ENCODE assay signal across 9 cellular contexts in the genomic region with DNA sequence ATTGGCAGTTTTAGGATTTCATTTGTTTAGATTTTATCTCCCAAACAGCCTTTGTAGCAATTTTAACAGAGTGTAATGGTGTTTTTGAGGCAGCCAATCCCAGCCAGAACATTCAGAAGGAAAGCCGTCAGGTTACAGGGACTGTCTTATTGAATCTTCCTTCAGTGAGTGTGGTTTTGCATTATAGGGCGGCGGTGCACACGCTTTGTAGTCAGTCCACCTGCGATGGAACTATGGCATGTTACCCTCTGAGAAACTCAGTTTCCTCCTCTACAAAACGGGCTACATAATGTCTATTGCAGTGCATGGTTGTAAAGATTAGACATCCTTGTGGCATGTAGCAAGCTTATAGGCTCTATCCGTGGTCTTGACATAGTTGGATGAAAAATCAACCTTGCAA. TPM values are rescaled to one million over a fixed set of nuclear protein-coding genes. Genes with fewer than 3 reads are reported as not detected.
A peak's percentile ranks its signal among the peaks of the same experiment; 100 is the strongest.
DNase-seq lines count a peak whose midpoint lies in the region; ATAC-seq and TF ChIP-seq lines count a peak whose summit lies in the region.
"Had no signal": no experiment of that assay in that cellular context is flagged by ENCODE, and none has a peak within 500 bp of the region (broad histone marks: within the 10 kb centered on the region; RNA-seq: fewer than 3 reads in every experiment).

No MANE protein-coding gene starts in this region.

- no peak for ATAC-seq in activated CD8-positive, alpha-beta T cell treated with anti-CD3 and anti-CD28 coated beads, Interleukin-2, amount 10 ng/mL, durations not matched to agents 7 days and 5 days
- ATAC-seq in activated CD8-positive, alpha-beta T cell treated with anti-CD3 and anti-CD28 coated beads for 36 hours, result no peak

- WGBS in suprapubic skin, result 50% methylated on average over 7 of the region's 7 CpGs

- DNase-seq in activated CD8-positive, alpha-beta T cell treated with anti-CD3 and anti-CD28 coated beads, Interleukin-2, amount 10 ng/mL, durations not matched to agents 7 days and 5 days, result no peak
- no peak for DNase-seq in activated CD8-positive, alpha-beta T cell treated with anti-CD3 and anti-CD28 coated beads for 36 hours
- DNase-seq in immature natural killer cell (no peak), suprapubic skin (ENCODE audit: low spot score in 2 of 2) (no peak), foreskin melanocyte (no peak), GF-D8 (lab: John Stamatoyannopoulos, UW) (no peak), NCI-H1436 treated with DMSO at 0.1 percent for 48 hours (lab: John Stamatoyannopoulos, UW) (no peak)
- DNase-seq: NCI-H82 had no signal

- H3K4me1 Mint-ChIP-seq in activated CD8-positive, alpha-beta T cell treated with anti-CD3 and anti-CD28 coated beads, Interleukin-2, amount 10 ng/mL, durations not matched to agents 7 days and 5 days (ENCODE audit: low read depth), result peaks cover 24% of the 10 kb centered on the region
- peaks cover 26% of the 10 kb centered on the region for H3K4me1 Mint-ChIP-seq in activated CD8-positive, alpha-beta T cell treated with anti-CD3 and anti-CD28 coated beads for 36 hours (ENCODE audit: low read depth)
- peaks cover 19 to 24% of the 10 kb centered on the region in 2 donors for H3K4me1 Mint-ChIP-seq in immature natural killer cell

- H3K27ac ChIP-seq in suprapubic skin, result no peak overlapping the region

- H3K4me1 ChIP-seq in suprapubic skin, result peaks cover 41% of the 10 kb centered on the region

- no peaks in the 10 kb centered on the region for H3K9me3 ChIP-seq in suprapubic skin

- peaks cover 2% of the 10 kb centered on the region for H3K27me3 Mint-ChIP-seq in activated CD8-positive, alpha-beta T cell treated with anti-CD3 and anti-CD28 coated beads, Interleukin-2, amount 10 ng/mL, durations not matched to agents 7 days and 5 days (ENCODE audit: low read depth)
- no peaks in the 10 kb centered on the region for H3K27me3 Mint-ChIP-seq in activated CD8-positive, alpha-beta T cell treated with anti-CD3 and anti-CD28 coated beads for 36 hours
- H3K27me3 Mint-ChIP-seq in immature natural killer cell (ENCODE audit: low read depth in 3 of 3), result peaks cover 2 to 6% (median 3%) of the 10 kb centered on the region in 3 donors

- no peak for TF ChIP-seq CTCF in activated CD8-positive, alpha-beta T cell treated with anti-CD3 and anti-CD28 coated beads for 36 hours (IDR thresholded peaks at IDR 0.05)
- TF ChIP-seq CTCF in WI38 (IDR thresholded peaks at IDR 0.05; ENCODE audit: low read depth, low read length) (no peak), suprapubic skin (IDR thresholded peaks at IDR 0.05) (no peak)

- TF ChIP-seq EP300 in suprapubic skin (IDR thresholded peaks at IDR 0.05), result no peak

- POLR2A ChIA-PET in activated CD8-positive, alpha-beta T cell treated with anti-CD3 and anti-CD28 coated beads, Interleukin-2, amount 10 ng/mL, durations not matched to agents 7 days and 5 days (lab: Charles Lee), result interaction anchor here (1.5 kb wide), 1 partner anchor 12 kb away, joined by 3 read pairs; no protein-coding TSS in a partner anchor
- POLR2A ChIA-PET in activated CD8-positive, alpha-beta T cell treated with anti-CD3 and anti-CD28 coated beads for 36 hours (lab: Charles Lee), result interaction anchor here (1.5 kb wide), 1 partner anchor 10 kb away, joined by 6 read pairs; no protein-coding TSS in a partner anchor

- intact Hi-C loops in activated CD8-positive, alpha-beta T cell treated with anti-CD3 and anti-CD28 coated beads for 36 hours (cut with micrococcal nuclease), result no loop called here

- TF ChIP-seq POLR2A in suprapubic skin (IDR thresholded peaks at IDR 0.05), result no peak

- H3K4me3 ChIP-seq in WI38 (ENCODE audit: low read depth, low read length) (peak overlapping the region; percentile 77), suprapubic skin (peak overlapping the region; percentile 79)

- H3K27ac Mint-ChIP-seq in activated CD8-positive, alpha-beta T cell treated with anti-CD3 and anti-CD28 coated beads, Interleukin-2, amount 10 ng/mL, durations not matched to agents 7 days and 5 days, result peak overlapping the region; percentile 18
- no peak overlapping the region for H3K27ac Mint-ChIP-seq in activated CD8-positive, alpha-beta T cell treated with anti-CD3 and anti-CD28 coated beads for 36 hours
- peak overlapping the region in 2 of 6 donors; percentile 51 to 75 for H3K27ac Mint-ChIP-seq in immature natural killer cell

- peaks cover 9% of the 10 kb centered on the region for H3K36me3 Mint-ChIP-seq in activated CD8-positive, alpha-beta T cell treated with anti-CD3 and anti-CD28 coated beads, Interleukin-2, amount 10 ng/mL, durations not matched to agents 7 days and 5 days (ENCODE audit: low read depth)
- H3K36me3 Mint-ChIP-seq in activated CD8-positive, alpha-beta T cell treated with anti-CD3 and anti-CD28 coated beads for 36 hours (ENCODE audit: low read depth), result peaks cover 10% of the 10 kb centered on the region
- H3K36me3 Mint-ChIP-seq in immature natural killer cell, result peaks cover 9 to 16% (median 12%) of the 10 kb centered on the region in 3 donors

- CTCF ChIA-PET in activated CD8-positive, alpha-beta T cell treated with anti-CD3 and anti-CD28 coated beads, Interleukin-2, amount 10 ng/mL, durations not matched to agents 7 days and 5 days (lab: Charles Lee), result interaction anchor here (0.8 to 5.1 kb wide), 7 partner anchors 16 to 475 kb away, joined by 3 to 31 read pairs (median 3); no protein-coding TSS in a partner anchor
- CTCF ChIA-PET in activated CD8-positive, alpha-beta T cell treated with anti-CD3 and anti-CD28 coated beads for 36 hours (lab: Charles Lee), result interaction anchor here (1.2 to 3.0 kb wide), 3 partner anchors 10 to 452 kb away, joined by 4 to 13 read pairs (median 8); no protein-coding TSS in a partner anchor

- peak overlapping the region; percentile 87 for H3K4me3 Mint-ChIP-seq in activated CD8-positive, alpha-beta T cell treated with anti-CD3 and anti-CD28 coated beads, Interleukin-2, amount 10 ng/mL, durations not matched to agents 7 days and 5 days
- H3K4me3 Mint-ChIP-seq in activated CD8-positive, alpha-beta T cell treated with anti-CD3 and anti-CD28 coated beads for 36 hours, result no peak overlapping the region
- peak overlapping the region; percentile 92 to 98 (median 93) for H3K4me3 Mint-ChIP-seq in immature natural killer cell

- H3K27me3 ChIP-seq in suprapubic skin, result no peaks in the 10 kb centered on the region

- peaks cover 6% of the 10 kb centered on the region for H3K36me3 ChIP-seq in suprapubic skin

- H3K9me3 Mint-ChIP-seq in activated CD8-positive, alpha-beta T cell treated with anti-CD3 and anti-CD28 coated beads, Interleukin-2, amount 10 ng/mL, durations not matched to agents 7 days and 5 days (ENCODE audit: insufficient read depth), result no peaks in the 10 kb centered on the region
- H3K9me3 Mint-ChIP-seq in activated CD8-positive, alpha-beta T cell treated with anti-CD3 and anti-CD28 coated beads for 36 hours, result peaks cover 3% of the 10 kb centered on the region
- H3K9me3 Mint-ChIP-seq in immature natural killer cell, result peaks cover 0 to 5% (median 0%) of the 10 kb centered on the region in 6 donors

RNA-seq across cellular contexts. Expression of gene LRRC28, which starts 1.0 kb away (rescaled TPM):
- total RNA-seq in activated CD8-positive, alpha-beta T cell treated with anti-CD3 and anti-CD28 coated beads, Interleukin-2, amount 10 ng/mL, durations not matched to agents 7 days and 5 days, result 10 to 100 TPM; 18.3 to 19.3 TPM
- 10 to 100 TPM; 14.0 to 16.1 TPM for total RNA-seq in activated CD8-positive, alpha-beta T cell treated with anti-CD3 and anti-CD28 coated beads for 36 hours
- polyA plus RNA-seq in immature natural killer cell, result 10 to 100 TPM; 27.3 to 30.5 (median 27.7) TPM
- 10 to 100 TPM; 26.4 to 80.5 (median 36.5) TPM for total RNA-seq in suprapubic skin

RNA-seq across cellular contexts. Expression of gene TTC23, which starts 2.9 kb away (rescaled TPM):
- under 1 TPM; 0.65 to 0.82 TPM for total RNA-seq in activated CD8-positive, alpha-beta T cell treated with anti-CD3 and anti-CD28 coated beads, Interleukin-2, amount 10 ng/mL, durations not matched to agents 7 days and 5 days
- total RNA-seq in activated CD8-positive, alpha-beta T cell treated with anti-CD3 and anti-CD28 coated beads for 36 hours, result 1 to 10 TPM; 4.3 to 4.4 TPM
- under 1 TPM in 2 of 3 donors, not detected in 1; 0.21 to 0.25 TPM for polyA plus RNA-seq in immature natural killer cell
- 10 to 100 TPM; 14.4 to 34.6 (median 17.6) TPM for total RNA-seq in suprapubic skin
